27 cellular contexts compared by ENCODE assay signal in genomic region chr18:78232196-78232595, GRCh38.
"Had no signal": no experiment of that assay in that cellular context is flagged by ENCODE, and none has a peak within 500 bp of the region (broad histone marks: within the 10 kb centered on the region; RNA-seq: fewer than 3 reads in every experiment).

No MANE protein-coding gene starts in this region.

- DNase-seq: stimulated activated CD4-positive, alpha-beta T cell treated with anti-CD3 and anti-CD28 coated beads, Interleukin-2, amount 100 ng/mL, for 48 hours; stimulated activated CD4-positive, alpha-beta T cell treated with anti-CD3 and anti-CD28 coated beads, Interleukin-4, amount 100 ng/mL, for 1 hour; stimulated activated CD4-positive, alpha-beta T cell treated with anti-CD3 and anti-CD28 coated beads, Interleukin-4, amount 100 ng/mL, for 24 hours; stimulated activated CD4-positive, alpha-beta T cell treated with anti-CD3 and anti-CD28 coated beads, Interleukin-4, amount 100 ng/mL, for 4 hours; stimulated activated CD8-positive, alpha-beta memory T cell treated with anti-CD3 and anti-CD28 coated beads, Interleukin-4, amount 100 ng/mL, for 48 hours; stimulated activated naive B cell treated with anti-CD40 and anti-IgM and Interleukin-4, amounts not matched to agents 10 μg/mL and 1 μg/mL and 100 μg/mL, for 72 hours; stimulated activated naive CD4-positive, alpha-beta T cell; stimulated activated naive CD4-positive, alpha-beta T cell treated with Interleukin-2 at 50 U/mL for 16 hours; stimulated activated naive CD8-positive, alpha-beta T cell treated with anti-CD3 and anti-CD28 coated beads, Interleukin-15, amount 100 ng/mL, for 72 hours; stimulated activated naive CD8-positive, alpha-beta T cell treated with anti-CD3 and anti-CD28 coated beads, Interleukin-15, Interleukin-2, amounts not matched to agents 100 U/mL and 50 U/mL, for 24 hours; stomach; substantia nigra; testis; thyroid gland; tibial artery; transverse colon; trophoblast cell; upper lobe of left lung; upper lobe of right lung; uterus had no signal

- H3K27ac ChIP-seq: stomach, suprapubic skin, testis, thoracic aorta, thyroid gland, tibial artery, tibial nerve, transverse colon, upper lobe of left lung, upper lobe of right lung, uterus, vagina had no signal

- FAIRE-seq: urothelium cell line had no signal

- H3K4me3 ChIP-seq: stomach, suprapubic skin, testis, thoracic aorta, thyroid gland, tibial artery, tibial nerve, transverse colon, upper lobe of left lung, upper lobe of right lung, uterus, vagina had no signal

- H3K9me3 ChIP-seq: suprapubic skin, testis, thoracic aorta, thyroid gland, tibial artery, tibial nerve, transverse colon, upper lobe of left lung, upper lobe of right lung, uterus, vagina had no signal

- ATAC-seq: stimulated activated effector memory CD8-positive, alpha-beta T cell treated with anti-CD3 and anti-CD28 coated beads, Interleukin-12 subunit alpha, Interleukin-12 subunit beta, amount 100 ng/mL, for 72 hours; stimulated activated memory B cell treated with anti-CD40 and anti-IgM and Interleukin-4, amounts not matched to agents 10 μg/mL and 1 μg/mL and 100 μg/mL, for 72 hours; stimulated activated naive B cell treated with anti-CD40 and anti-IgM and Interleukin-4, amounts not matched to agents 10 μg/mL and 1 μg/mL and 100 μg/mL, for 72 hours; stimulated activated naive CD8-positive, alpha-beta T cell treated with anti-CD3 and anti-CD28 coated beads, Interleukin-15, amount 100 ng/mL, for 72 hours; stimulated activated naive CD8-positive, alpha-beta T cell treated with anti-CD3 and anti-CD28 coated beads, Interleukin-15, Interleukin-2, amounts not matched to agents 100 U/mL and 50 U/mL, for 24 hours; upper lobe of right lung had no signal

- H3K27me3 ChIP-seq: testis, thyroid gland, tibial artery, tibial nerve, transverse colon, upper lobe of left lung, upper lobe of right lung, uterus, vagina had no signal

- H3K4me1 ChIP-seq: stomach, suprapubic skin, testis, thyroid gland, tibial artery, tibial nerve, transverse colon, upper lobe of left lung, upper lobe of right lung, uterus, vagina had no signal

- H3K36me3 ChIP-seq: stomach, suprapubic skin, thoracic aorta, thyroid gland, tibial artery, tibial nerve, transverse colon, upper lobe of left lung, upper lobe of right lung, uterus, vagina had no signal
